8 cellular contexts compared by ENCODE assay signal in genomic region chr6:27479319-27480182, GRCh38. TPM values are rescaled to one million over a fixed set of nuclear protein-coding genes. Genes with fewer than 3 reads are reported as not detected.
DNase-seq lines count a peak whose midpoint lies in the region; ATAC-seq and TF ChIP-seq lines count a peak whose summit lies in the region.

No MANE protein-coding gene starts in this region.

- H3K27me3 ChIP-seq in right cardiac atrium (ENCODE audit: control insufficient read depth, insufficient read depth) (no peaks in the 10 kb centered on the region), rectal smooth muscle tissue (ENCODE audit: control insufficient read depth, insufficient read depth, low read length) (no peaks in the 10 kb centered on the region)

- H3K4me3 ChIP-seq in right cardiac atrium (ENCODE audit: low read length) (peak overlapping the region; percentile 92), rectal smooth muscle tissue (ENCODE audit: low read length) (peak overlapping the region; percentile 77)

- peak overlapping the region; percentile 53 for H3K9ac ChIP-seq in rectal smooth muscle tissue (ENCODE audit: low read length)

- H3K36me3 ChIP-seq in rectal smooth muscle tissue (ENCODE audit: control insufficient read depth, insufficient read depth, low read length): no peaks in the 10 kb centered on the region

- CTCF ChIA-PET in T-cell (lab: Charles Lee): interaction anchor here (0.6 to 1.4 kb wide), 11 partner anchors 15 to 1459 kb away, joined by 3 to 7 read pairs (median 3); a partner anchor contains a TSS

- intact Hi-C loops in right cardiac atrium (cut with DNase I): loop anchor here in 2 of 4 donors (10.0 kb wide), 2 partner anchors 295 to 1445 kb away; partner anchors contain the start of gene TRIM27 (in 1 of the 2)

- H3K9me3 Mint-ChIP-seq in T-cell: no peaks in the 10 kb centered on the region

- POLR2A ChIA-PET in T-cell (lab: Charles Lee): interaction anchor here (0.5 to 1.2 kb wide), 17 partner anchors 19 to 1376 kb away, joined by 3 to 16 read pairs (median 4); partner anchors contain the start of gene ZNF391 (in 1 of the 2)

- in situ Hi-C loops in GM13977 (cut with MboI; ENCODE audit: low pct_unique_long_range_greater_than_20kb, low sequenced_read_pairs, unreplicated experiment): no loop called here

- DNase-seq in GM13977 (ENCODE audit: low spot score) (peak; percentile 71), NCI-H128 (lab: John Stamatoyannopoulos, UW; ENCODE audit: unreplicated experiment) (peak; percentile 29), T-cell (peak; percentile 72 to 94 (median 86)), amniotic stem cell (lab: John Stamatoyannopoulos, UW) (peak; percentile 71), right cardiac atrium (peak; percentile 71 to 90 (median 87)), 8988T (no peak)

- H3K4me1 ChIP-seq in right cardiac atrium (ENCODE audit: control insufficient read depth, insufficient read depth, low read length) (no peaks in the 10 kb centered on the region), rectal smooth muscle tissue (ENCODE audit: control insufficient read depth, insufficient read depth, low read length) (no peaks in the 10 kb centered on the region)

- H3K27me3 Mint-ChIP-seq in T-cell: no peaks in the 10 kb centered on the region

- peak; percentile 53 for ATAC-seq in HG02763 (IDR thresholded peaks at IDR 0.05; ENCODE audit: unreplicated experiment)
- peak; percentile 72 to 84 (median 78) for ATAC-seq in T-cell (replicated peaks in 1 of 4)
- ATAC-seq in right cardiac atrium: peak; percentile 96

- H3K36me3 Mint-ChIP-seq in T-cell: no peaks in the 10 kb centered on the region

- peak overlapping the region; percentile 99 for H3K27ac ChIP-seq in right cardiac atrium (ENCODE audit: low read length)
- peak overlapping the region; percentile 96 for H3K27ac ChIP-seq in rectal smooth muscle tissue (ENCODE audit: low read depth, low read length)

- no peak overlapping the region for H3K4me3 Mint-ChIP-seq in T-cell

- no peaks in the 10 kb centered on the region for H3K9me3 ChIP-seq in right cardiac atrium (ENCODE audit: control insufficient read depth, low read length)

- 4% methylated on average over 33 of the region's 33 CpGs for whole genome bisulfite sequencing in right cardiac atrium

- no peak for TF ChIP-seq CTCF in GM13977 (IDR thresholded peaks at IDR 0.05; ENCODE audit: extremely low read depth, insufficient read depth, missing control alignments)

- H3K4me1 Mint-ChIP-seq in T-cell: peaks cover 0 to 11% (median 4%) of the 10 kb centered on the region in 3 donors

- no peak overlapping the region for H3K27ac Mint-ChIP-seq in T-cell

RNA-seq across cellular contexts. Expression of gene ZNF184, which starts 6.6 kb away (rescaled TPM):
- total RNA-seq in T-cell (10 to 100 TPM; 11.2 to 14.3 (median 12.5) TPM), right cardiac atrium (1 to 10 TPM; 3.3 to 5.1 (median 4.5) TPM)
- polyA plus RNA-seq in right cardiac atrium: 1.9 TPM
